Comparison of ENCODE assay signal across 2 cellular contexts in genomic region chr5:178186417-178186816, GRCh38.
TF ChIP-seq lines count a peak whose summit lies in the region.

No MANE protein-coding gene starts in this region.

TF ChIP-seq in A549, 52 proteins besides CTCF, POLR2A, EP300 and RAD21 (continued from another document):
- TF ChIP-seq TFCP2L1 (CRISPR knock-in tag; IDR thresholded peaks at IDR 0.05) (no peak), EHF (CRISPR knock-in tag; IDR thresholded peaks at IDR 0.05) (no peak), NR3C1 (IDR thresholded peaks at IDR 0.05) (no peak), CHD4 (IDR thresholded peaks at IDR 0.05; ENCODE audit: borderline replicate concordance) (no peak), CHD2 (IDR thresholded peaks at IDR 0.05; ENCODE audit: low read length, partially characterized antibody) (no peak), NPAS2 (CRISPR knock-in tag; IDR thresholded peaks at IDR 0.05; ENCODE audit: borderline replicate concordance) (no peak), FOSL2 (IDR thresholded peaks at IDR 0.05) (no peak), FOSL2 (CRISPR knock-in tag; IDR thresholded peaks at IDR 0.05) (peak; percentile 54; the same call in 1 of the 2 replicates)

TF ChIP-seq in GM23338, 12 proteins besides CTCF, POLR2A, EP300 and RAD21 (continued from another document):
- TF ChIP-seq STAT1 (IDR thresholded peaks at IDR 0.05; ENCODE audit: unreplicated experiment), result no peak
TF ChIP-seq in GM23338: peak in this region for 0.
